In genomic region chr1:9910425-9911178, GRCh38 we compare ENCODE assay signal across 8 cellular contexts. TPM values are rescaled to one million over a fixed set of nuclear protein-coding genes. Genes with fewer than 3 reads are reported as not detected.
A peak's percentile ranks its signal among the peaks of the same experiment; 100 is the strongest.
DNase-seq lines count a peak whose midpoint lies in the region; ATAC-seq and TF ChIP-seq lines count a peak whose summit lies in the region.

No MANE protein-coding gene starts in this region.

- peak overlapping the region; percentile 98 for H3K27ac ChIP-seq in thymus (ENCODE audit: low read depth)

- H3K36me3 Mint-ChIP-seq in activated naive CD8-positive, alpha-beta T cell, result no peaks in the 10 kb centered on the region
- H3K36me3 Mint-ChIP-seq in osteocyte (ENCODE audit: unreplicated experiment), result peaks cover 2% of the 10 kb centered on the region

- H3K4me1 ChIP-seq in thymus (ENCODE audit: control insufficient read depth, insufficient read depth, low read length), result peaks cover 4% of the 10 kb centered on the region

- intact Hi-C loops in head of caudate nucleus (cut with DNase I), result loop anchor here (2.0 kb wide), 1 partner anchor 32 kb away; the partner anchor contains the start of genes LZIC and NMNAT1

- no peak for TF ChIP-seq CTCF in GM10266 (IDR thresholded peaks at IDR 0.05; ENCODE audit: control insufficient read depth, insufficient read depth, low read depth, missing control alignments)
- TF ChIP-seq CTCF in osteocyte (IDR thresholded peaks at IDR 0.05), result no peak

- peak overlapping the region; percentile 95 for H3K4me3 Mint-ChIP-seq in activated naive CD8-positive, alpha-beta T cell
- H3K4me3 Mint-ChIP-seq in osteocyte (ENCODE audit: unreplicated experiment), result peak overlapping the region; percentile 93

- ATAC-seq in HG02623 (IDR thresholded peaks at IDR 0.05; ENCODE audit: unreplicated experiment) (peak; percentile 90), SK-N-SH treated with all-trans-retinoic acid at 6 μM for 48 hours (peak; percentile 99)

- no peaks in the 10 kb centered on the region for H3K27me3 ChIP-seq in thymus (ENCODE audit: control insufficient read depth, insufficient read depth)

- H3K9me3 ChIP-seq in thymus (ENCODE audit: control insufficient read depth), result no peaks in the 10 kb centered on the region

- peak overlapping the region; percentile 95 for H3K27ac Mint-ChIP-seq in activated naive CD8-positive, alpha-beta T cell
- peak overlapping the region; percentile 98 for H3K27ac Mint-ChIP-seq in osteocyte (ENCODE audit: unreplicated experiment)

- whole genome bisulfite sequencing in thymus, result under 1% methylated on average over 44 of the region's 44 CpGs

- H3K36me3 ChIP-seq in thymus (ENCODE audit: control insufficient read depth, insufficient read depth), result no peaks in the 10 kb centered on the region

- no peaks in the 10 kb centered on the region for H3K27me3 Mint-ChIP-seq in activated naive CD8-positive, alpha-beta T cell
- no peaks in the 10 kb centered on the region for H3K27me3 Mint-ChIP-seq in osteocyte (ENCODE audit: unreplicated experiment)

- no peaks in the 10 kb centered on the region for H3K9me3 Mint-ChIP-seq in activated naive CD8-positive, alpha-beta T cell (ENCODE audit: low read depth)
- no peaks in the 10 kb centered on the region for H3K9me3 Mint-ChIP-seq in osteocyte (ENCODE audit: unreplicated experiment)

- peaks cover 21% of the 10 kb centered on the region for H3K4me1 Mint-ChIP-seq in activated naive CD8-positive, alpha-beta T cell (ENCODE audit: low read depth)
- H3K4me1 Mint-ChIP-seq in osteocyte (ENCODE audit: unreplicated experiment), result peaks cover 23% of the 10 kb centered on the region

- H3K4me3 ChIP-seq in thymus (ENCODE audit: low read length), result peak overlapping the region; percentile 74

- peak; percentile 99 for DNase-seq in GM10266 (ENCODE audit: extremely low spot score)
- DNase-seq in NCI-H1092 treated with DMSO at 0.1 percent for 48 hours (lab: John Stamatoyannopoulos, UW), result peak; percentile 100
- peak; percentile 99 to 100 (median 100) for DNase-seq in head of caudate nucleus
- peak; percentile 100 for DNase-seq in osteocyte (ENCODE audit: extremely low spot score, unreplicated experiment)

TF ChIP-seq in SK-N-SH treated with all-trans-retinoic acid at 6 μM for 48 hours, 23 proteins besides CTCF, POLR2A, EP300 and RAD21:
- TF ChIP-seq TOX (CRISPR knock-in tag; IDR thresholded peaks at IDR 0.05; ENCODE audit: borderline replicate concordance) (no peak), ZC3H10 (CRISPR knock-in tag; IDR thresholded peaks at IDR 0.05) (no peak), ZNF565 (CRISPR knock-in tag; conservative IDR thresholded peaks at IDR 0.05; ENCODE audit: low read depth) (no peak), ZNF70 (CRISPR knock-in tag; IDR thresholded peaks at IDR 0.05) (no peak), ARNTL (CRISPR knock-in tag; IDR thresholded peaks at IDR 0.05; ENCODE audit: borderline replicate concordance, low read depth) (no peak), ZFP30 (CRISPR knock-in tag; IDR thresholded peaks at IDR 0.05) (no peak), ISL1 (CRISPR knock-in tag; IDR thresholded peaks at IDR 0.05) (no peak), BACH2 (CRISPR knock-in tag; IDR thresholded peaks at IDR 0.05; ENCODE audit: borderline replicate concordance) (no peak), ZFP3 (CRISPR knock-in tag; IDR thresholded peaks at IDR 0.05) (no peak), RARB (CRISPR knock-in tag; IDR thresholded peaks at IDR 0.05) (no peak), CREB5 (CRISPR knock-in tag; IDR thresholded peaks at IDR 0.05; ENCODE audit: low read depth) (no peak), PATZ1 (CRISPR knock-in tag; IDR thresholded peaks at IDR 0.05; ENCODE audit: borderline replicate concordance) (no peak), TCF4 (CRISPR knock-in tag; IDR thresholded peaks at IDR 0.05; ENCODE audit: borderline replicate concordance) (no peak), PPARA (CRISPR knock-in tag; IDR thresholded peaks at IDR 0.05; ENCODE audit: borderline replicate concordance) (no peak), ZNF8 (CRISPR knock-in tag; IDR thresholded peaks at IDR 0.05) (no peak)
- TF ChIP-seq, protein P1, sequence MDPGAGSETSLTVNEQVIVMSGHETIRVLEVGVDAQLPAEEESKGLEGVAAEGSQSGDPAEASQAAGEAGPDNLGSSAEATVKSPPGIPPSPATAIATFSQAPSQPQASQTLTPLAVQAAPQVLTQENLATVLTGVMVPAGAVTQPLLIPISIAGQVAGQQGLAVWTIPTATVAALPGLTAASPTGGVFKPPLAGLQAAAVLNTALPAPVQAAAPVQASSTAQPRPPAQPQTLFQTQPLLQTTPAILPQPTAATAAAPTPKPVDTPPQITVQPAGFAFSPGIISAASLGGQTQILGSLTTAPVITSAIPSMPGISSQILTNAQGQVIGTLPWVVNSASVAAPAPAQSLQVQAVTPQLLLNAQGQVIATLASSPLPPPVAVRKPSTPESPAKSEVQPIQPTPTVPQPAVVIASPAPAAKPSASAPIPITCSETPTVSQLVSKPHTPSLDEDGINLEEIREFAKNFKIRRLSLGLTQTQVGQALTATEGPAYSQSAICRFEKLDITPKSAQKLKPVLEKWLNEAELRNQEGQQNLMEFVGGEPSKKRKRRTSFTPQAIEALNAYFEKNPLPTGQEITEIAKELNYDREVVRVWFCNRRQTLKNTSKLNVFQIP (CRISPR knock-in tag; IDR thresholded peaks at IDR 0.05; ENCODE audit: borderline replicate concordance, low read depth), result no peak
- TF ChIP-seq, protein P2, sequence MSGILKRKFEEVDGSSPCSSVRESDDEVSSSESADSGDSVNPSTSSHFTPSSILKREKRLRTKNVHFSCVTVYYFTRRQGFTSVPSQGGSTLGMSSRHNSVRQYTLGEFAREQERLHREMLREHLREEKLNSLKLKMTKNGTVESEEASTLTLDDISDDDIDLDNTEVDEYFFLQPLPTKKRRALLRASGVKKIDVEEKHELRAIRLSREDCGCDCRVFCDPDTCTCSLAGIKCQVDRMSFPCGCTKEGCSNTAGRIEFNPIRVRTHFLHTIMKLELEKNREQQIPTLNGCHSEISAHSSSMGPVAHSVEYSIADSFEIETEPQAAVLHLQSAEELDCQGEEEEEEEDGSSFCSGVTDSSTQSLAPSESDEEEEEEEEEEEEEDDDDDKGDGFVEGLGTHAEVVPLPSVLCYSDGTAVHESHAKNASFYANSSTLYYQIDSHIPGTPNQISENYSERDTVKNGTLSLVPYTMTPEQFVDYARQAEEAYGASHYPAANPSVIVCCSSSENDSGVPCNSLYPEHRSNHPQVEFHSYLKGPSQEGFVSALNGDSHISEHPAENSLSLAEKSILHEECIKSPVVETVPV (CRISPR knock-in tag; IDR thresholded peaks at IDR 0.05), result no peak
- TF ChIP-seq, protein P3, sequence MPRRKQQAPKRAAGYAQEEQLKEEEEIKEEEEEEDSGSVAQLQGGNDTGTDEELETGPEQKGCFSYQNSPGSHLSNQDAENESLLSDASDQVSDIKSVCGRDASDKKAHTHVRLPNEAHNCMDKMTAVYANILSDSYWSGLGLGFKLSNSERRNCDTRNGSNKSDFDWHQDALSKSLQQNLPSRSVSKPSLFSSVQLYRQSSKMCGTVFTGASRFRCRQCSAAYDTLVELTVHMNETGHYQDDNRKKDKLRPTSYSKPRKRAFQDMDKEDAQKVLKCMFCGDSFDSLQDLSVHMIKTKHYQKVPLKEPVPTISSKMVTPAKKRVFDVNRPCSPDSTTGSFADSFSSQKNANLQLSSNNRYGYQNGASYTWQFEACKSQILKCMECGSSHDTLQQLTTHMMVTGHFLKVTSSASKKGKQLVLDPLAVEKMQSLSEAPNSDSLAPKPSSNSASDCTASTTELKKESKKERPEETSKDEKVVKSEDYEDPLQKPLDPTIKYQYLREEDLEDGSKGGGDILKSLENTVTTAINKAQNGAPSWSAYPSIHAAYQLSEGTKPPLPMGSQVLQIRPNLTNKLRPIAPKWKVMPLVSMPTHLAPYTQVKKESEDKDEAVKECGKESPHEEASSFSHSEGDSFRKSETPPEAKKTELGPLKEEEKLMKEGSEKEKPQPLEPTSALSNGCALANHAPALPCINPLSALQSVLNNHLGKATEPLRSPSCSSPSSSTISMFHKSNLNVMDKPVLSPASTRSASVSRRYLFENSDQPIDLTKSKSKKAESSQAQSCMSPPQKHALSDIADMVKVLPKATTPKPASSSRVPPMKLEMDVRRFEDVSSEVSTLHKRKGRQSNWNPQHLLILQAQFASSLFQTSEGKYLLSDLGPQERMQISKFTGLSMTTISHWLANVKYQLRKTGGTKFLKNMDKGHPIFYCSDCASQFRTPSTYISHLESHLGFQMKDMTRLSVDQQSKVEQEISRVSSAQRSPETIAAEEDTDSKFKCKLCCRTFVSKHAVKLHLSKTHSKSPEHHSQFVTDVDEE (CRISPR knock-in tag; IDR thresholded peaks at IDR 0.05), result no peak

RNA-seq across cellular contexts. Expression of gene CTNNBIP1, which starts 0.5 kb away (rescaled TPM):
- total RNA-seq in osteocyte, result 27.6 and 30.4 TPM in 2 replicates
- polyA plus RNA-seq in thymus, result 16.7 TPM

RNA-seq across cellular contexts. Expression of gene LZIC, which starts 32.6 kb away (rescaled TPM):
- total RNA-seq in osteocyte, result 28.6 and 32.3 TPM in 2 replicates
- 26.0 TPM for polyA plus RNA-seq in thymus

RNA-seq across cellular contexts. Expression of gene NMNAT1, which starts 32.7 kb away (rescaled TPM):
- 14.5 TPM in 2 replicates for total RNA-seq in osteocyte
- polyA plus RNA-seq in thymus, result 7.0 TPM

Comparison
In these comparisons a context has a peak if more than half of its experiments do, and no peak if none do; other contexts are left out.
1. Peak in every context shown above with its lines: DNase-seq, ATAC-seq, H3K4me3 ChIP-seq and H3K27ac ChIP-seq.